31 cellular contexts compared by ENCODE assay signal in the genomic region with DNA sequence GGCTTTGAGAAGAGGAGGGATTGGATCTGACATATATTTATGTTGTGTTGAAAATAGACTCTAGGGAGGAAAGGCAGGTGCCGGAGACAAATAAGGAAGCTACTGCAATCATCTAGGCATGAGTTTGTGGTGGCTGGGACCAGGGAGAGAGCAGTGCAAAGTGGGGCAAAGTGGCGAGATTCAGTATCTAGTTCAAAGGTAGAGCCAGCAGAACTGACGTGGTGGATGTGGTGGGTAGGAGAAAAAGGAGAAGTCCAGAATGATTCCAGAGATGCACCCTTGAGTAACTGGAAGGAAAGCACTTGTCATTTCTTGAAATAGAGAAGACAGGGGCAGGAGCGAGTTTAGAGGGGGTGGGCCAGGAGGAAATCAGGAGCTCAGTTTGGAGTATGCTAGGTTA.
"Had no signal": no experiment of that assay in that cellular context is flagged by ENCODE, and none has a peak within 500 bp of the region (broad histone marks: within the 10 kb centered on the region; RNA-seq: fewer than 3 reads in every experiment).

No MANE protein-coding gene starts in this region.

- H3K9me3 Mint-ChIP-seq: activated B cell treated with CpG ODN at 0.5 μM for 24 hours; activated CD8-positive, alpha-beta T cell treated with anti-CD3 and anti-CD28 coated beads for 36 hours; activated T-cell treated with anti-CD3 and anti-CD28 coated beads, Interleukin-2, amount 50 U/mL, for 4 hours; activated T-helper 17 cell treated with anti-CD3 and anti-CD28 coated beads, Interleukin-2, amount 50 U/mL, for 72 hours; central memory CD8-positive, alpha-beta T cell; dendritic cell treated with granulocyte-macrophage colony-stimulating factor and Interleukin-4, amounts not matched to agents 40 ng/mL and 50 ng/mL, for 4 days; endodermal cell had no signal

- H3K4me1 Mint-ChIP-seq: activated B cell treated with CpG ODN at 0.5 μM for 24 hours; activated T-helper 17 cell treated with anti-CD3 and anti-CD28 coated beads, Interleukin-2, amount 50 U/mL, for 72 hours; central memory CD8-positive, alpha-beta T cell had no signal

- H3K27me3 ChIP-seq: brain microvascular endothelial cell, dorsolateral prefrontal cortex, gastrocnemius medialis had no signal

- H3K27ac ChIP-seq: brain microvascular endothelial cell, coronary artery, dorsolateral prefrontal cortex, gastrocnemius medialis, heart left ventricle, WERI-Rb-1 had no signal

- ATAC-seq: activated CD4-positive, CD25-positive, alpha-beta regulatory T cell treated with anti-CD3 and anti-CD28 coated beads, Interleukin-2, amount 50 U/mL, for 24 hours; activated CD8-positive, alpha-beta T cell treated with anti-CD3 and anti-CD28 coated beads for 36 hours; activated T-cell treated with anti-CD3 and anti-CD28 coated beads, Interleukin-2, amount 50 U/mL, for 4 hours; activated T-helper 17 cell treated with anti-CD3 and anti-CD28 coated beads, Interleukin-2, amount 50 U/mL, for 72 hours; esophagus mucosa; gastrocnemius medialis; heart left ventricle had no signal

- H3K4me3 ChIP-seq: coronary artery, dorsolateral prefrontal cortex, gastrocnemius medialis, heart left ventricle had no signal

- FAIRE-seq: astrocyte had no signal

- H3K27ac Mint-ChIP-seq: activated B cell treated with CpG ODN at 0.5 μM for 24 hours; activated CD8-positive, alpha-beta T cell treated with anti-CD3 and anti-CD28 coated beads for 36 hours; activated naive CD8-positive, alpha-beta T cell; activated T-helper 17 cell treated with anti-CD3 and anti-CD28 coated beads, Interleukin-2, amount 50 U/mL, for 72 hours; dendritic cell treated with granulocyte-macrophage colony-stimulating factor and Interleukin-4, amounts not matched to agents 40 ng/mL and 50 ng/mL, for 4 days; endodermal cell had no signal

- H3K36me3 ChIP-seq: brain microvascular endothelial cell, gastrocnemius medialis, heart left ventricle, WERI-Rb-1 had no signal

- H3K9me3 ChIP-seq: gastrocnemius medialis, heart left ventricle had no signal

- H3K4me3 Mint-ChIP-seq: activated B cell treated with CpG ODN at 0.5 μM for 24 hours; activated CD8-positive, alpha-beta T cell treated with anti-CD3 and anti-CD28 coated beads for 36 hours; activated naive CD8-positive, alpha-beta T cell; activated T-cell treated with anti-CD3 and anti-CD28 coated beads, Interleukin-2, amount 50 U/mL, for 4 hours; activated T-helper 17 cell treated with anti-CD3 and anti-CD28 coated beads, Interleukin-2, amount 50 U/mL, for 72 hours; central memory CD8-positive, alpha-beta T cell; dendritic cell treated with granulocyte-macrophage colony-stimulating factor and Interleukin-4, amounts not matched to agents 40 ng/mL and 50 ng/mL, for 4 days; endodermal cell had no signal

- DNase-seq: activated B cell treated with CpG ODN at 0.5 μM for 24 hours; activated CD4-positive, alpha-beta T cell treated with anti-CD3 and anti-CD28 coated beads for 48 hours; activated CD4-positive, alpha-beta T cell treated with anti-CD3 and anti-CD28 coated beads, Interleukin-2, amount 50 U/mL, for 1 hour; activated CD4-positive, alpha-beta T cell treated with anti-CD3 and anti-CD28 coated beads, Interleukin-2, amount 50 U/mL, for 48 hours; activated CD8-positive, alpha-beta memory T cell treated with anti-CD3 and anti-CD28 coated beads for 24 hours; activated CD8-positive, alpha-beta T cell treated with anti-CD3 and anti-CD28 coated beads for 36 hours; activated effector memory CD4-positive, alpha-beta T cell treated with Interleukin-2 at 50 U/mL for 16 hours; activated gamma-delta T cell treated with Interleukin-2 at 50 U/mL for 16 hours; activated naive CD4-positive, alpha-beta T cell treated with anti-CD3 and anti-CD28 coated beads, Interleukin-2, amount 50 U/mL, for 16 hours; activated naive CD4-positive, alpha-beta T cell treated with Interleukin-2 at 50 U/mL for 16 hours; activated T-cell treated with anti-CD3 and anti-CD28 coated beads, Interleukin-2, amount 50 U/mL, for 4 hours; amniotic stem cell; anterior cingulate cortex; brain microvascular endothelial cell; dorsolateral prefrontal cortex; effector memory CD4-positive, alpha-beta T cell; endodermal cell; foreskin fibroblast; gastrocnemius medialis; glutamatergic neuron; heart left ventricle; T-helper 2 cell; WERI-Rb-1 had no signal

- H3K36me3 Mint-ChIP-seq: activated naive CD8-positive, alpha-beta T cell had no signal

- H3K4me1 ChIP-seq: gastrocnemius medialis, heart left ventricle had no signal
